Comparison of ENCODE assay signal across 17 cellular contexts in the genomic region with DNA sequence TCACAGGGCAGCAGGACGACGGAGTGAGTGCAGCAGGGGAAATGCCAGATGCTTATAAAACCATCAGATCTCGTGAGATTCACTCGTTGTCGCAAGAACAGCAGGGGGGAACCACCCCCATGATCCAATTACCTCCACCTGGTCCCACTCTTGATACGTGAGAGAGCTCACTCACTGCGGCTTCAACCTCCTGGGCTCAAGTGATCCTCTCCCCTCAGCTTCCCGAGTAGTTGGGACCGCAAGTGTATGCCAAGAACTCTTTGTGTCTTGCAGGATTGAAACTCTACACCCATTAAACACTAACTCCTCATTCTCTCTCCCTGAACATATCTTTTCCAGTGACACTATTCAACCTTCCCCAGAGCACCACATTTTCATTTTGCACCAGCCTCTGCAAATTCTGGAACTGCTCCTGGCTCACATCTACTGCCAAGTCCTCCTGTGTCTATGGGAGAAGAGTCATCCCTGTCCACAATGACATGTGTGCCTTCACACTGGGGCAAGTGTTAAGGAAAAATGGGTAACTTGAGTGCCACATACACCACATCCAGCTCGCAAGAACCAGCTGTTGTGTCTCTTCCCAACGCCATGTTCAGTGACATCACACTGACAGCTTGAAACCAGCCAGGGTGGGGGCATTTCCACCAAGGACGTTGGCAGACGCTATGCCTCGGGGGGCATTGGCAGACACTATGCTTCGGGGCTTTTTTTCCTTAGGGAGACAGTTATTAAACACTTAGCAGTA.
"Had no signal": no experiment of that assay in that cellular context is flagged by ENCODE, and none has a peak within 500 bp of the region (broad histone marks: within the 10 kb centered on the region; RNA-seq: fewer than 3 reads in every experiment).

No MANE protein-coding gene starts in this region.

- H3K4me3 Mint-ChIP-seq: activated CD4-positive, alpha-beta memory T cell treated with anti-CD3 and anti-CD28 coated beads, Interleukin-2, amount 10 ng/mL, durations not matched to agents 7 days and 5 days; activated naive CD4-positive, alpha-beta T cell treated with anti-CD3 and anti-CD28 coated beads, Interleukin-2, amount 10 ng/mL, durations not matched to agents 7 days and 5 days; activated T-cell treated with anti-CD3 and anti-CD28 coated beads, Interleukin-2, amount 50 U/mL, for 72 hours; natural killer cell had no signal

- H3K4me1 Mint-ChIP-seq: activated CD4-positive, alpha-beta memory T cell treated with anti-CD3 and anti-CD28 coated beads, Interleukin-2, amount 10 ng/mL, durations not matched to agents 7 days and 5 days; activated naive CD4-positive, alpha-beta T cell treated with anti-CD3 and anti-CD28 coated beads, Interleukin-2, amount 10 ng/mL, durations not matched to agents 7 days and 5 days; natural killer cell had no signal

- H3K27me3 Mint-ChIP-seq: activated CD4-positive, alpha-beta memory T cell treated with anti-CD3 and anti-CD28 coated beads, Interleukin-2, amount 10 ng/mL, durations not matched to agents 7 days and 5 days had no signal

- H3K27ac Mint-ChIP-seq: activated CD4-positive, alpha-beta memory T cell treated with anti-CD3 and anti-CD28 coated beads, Interleukin-2, amount 10 ng/mL, durations not matched to agents 7 days and 5 days; activated naive CD4-positive, alpha-beta T cell treated with anti-CD3 and anti-CD28 coated beads, Interleukin-2, amount 10 ng/mL, durations not matched to agents 7 days and 5 days; activated T-cell treated with anti-CD3 and anti-CD28 coated beads, Interleukin-2, amount 50 U/mL, for 72 hours; natural killer cell had no signal

- H3K4me3 ChIP-seq: colonic mucosa, esophagus squamous epithelium, mucosa of descending colon, prostate gland, right lobe of liver, suprapubic skin, upper lobe of left lung had no signal

- H3K4me1 ChIP-seq: colonic mucosa, esophagus squamous epithelium, prostate gland, right lobe of liver, suprapubic skin, upper lobe of left lung had no signal

- H3K9me3 Mint-ChIP-seq: natural killer cell had no signal

- H3K27ac ChIP-seq: colonic mucosa, esophagus squamous epithelium, prostate gland, right lobe of liver, suprapubic skin, upper lobe of left lung, VCaP had no signal

- DNase-seq: activated CD4-positive, alpha-beta memory T cell treated with anti-CD3 and anti-CD28 coated beads, Interleukin-2, amount 10 ng/mL, durations not matched to agents 7 days and 5 days; activated naive CD4-positive, alpha-beta T cell treated with anti-CD3 and anti-CD28 coated beads, Interleukin-2, amount 10 ng/mL, durations not matched to agents 7 days and 5 days; activated T-cell treated with anti-CD3 and anti-CD28 coated beads, Interleukin-2, amount 50 U/mL, for 72 hours; colonic mucosa; esophagus squamous epithelium; foreskin fibroblast; left cardiac atrium; mucosa of descending colon; natural killer cell; occipital lobe; stimulated activated CD4-positive, alpha-beta T cell treated with anti-CD3 and anti-CD28 coated beads, Interleukin-12 subunit alpha, Interleukin-12 subunit beta, amount 100 ng/mL, for 4 hours; stimulated activated naive CD8-positive, alpha-beta T cell treated with anti-CD3 and anti-CD28 coated beads, Interleukin-15, Interleukin-2, amounts not matched to agents 100 U/mL and 50 U/mL, for 24 hours; upper lobe of left lung had no signal

- H3K27me3 ChIP-seq: colonic mucosa, right lobe of liver, upper lobe of left lung had no signal

- H3K9me3 ChIP-seq: colonic mucosa, prostate gland had no signal

- H3K36me3 ChIP-seq: colonic mucosa, esophagus squamous epithelium, prostate gland, right lobe of liver, suprapubic skin, upper lobe of left lung had no signal
